14 cellular contexts compared by ENCODE assay signal in the genomic region with DNA sequence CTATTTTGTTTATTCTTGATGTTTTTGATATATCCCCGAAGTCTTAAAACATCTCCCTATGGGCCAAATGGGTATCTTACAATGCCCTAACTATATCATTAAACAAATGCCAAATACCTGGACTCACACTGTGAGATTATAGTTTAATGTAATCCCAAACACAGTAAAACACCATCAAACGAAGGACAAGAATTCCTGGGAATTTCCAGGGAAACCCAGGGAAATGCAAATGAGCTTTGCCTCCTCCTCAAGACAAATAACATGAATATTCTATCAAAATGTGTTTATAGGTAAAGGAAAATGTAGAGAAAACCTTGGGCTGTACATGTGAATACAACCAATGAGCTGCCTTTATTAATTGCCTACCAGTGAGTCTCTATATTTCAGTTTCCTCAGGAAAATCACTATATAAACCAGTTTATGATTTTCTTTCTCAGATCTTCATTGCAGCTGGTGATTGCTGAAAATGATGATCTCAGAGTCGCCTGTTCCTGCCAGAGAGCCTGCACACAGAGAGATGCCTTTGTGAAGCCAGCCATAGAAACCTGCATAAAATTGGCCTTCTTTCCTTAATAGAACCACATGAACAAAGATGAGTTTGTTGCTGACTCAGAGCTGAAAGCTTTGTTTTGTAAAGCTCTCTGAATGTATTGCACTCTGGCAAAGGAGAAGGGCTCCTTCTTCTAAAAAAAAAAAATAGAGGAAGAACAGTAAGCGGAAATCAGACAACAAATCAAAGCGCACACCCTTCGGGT.
DNase-seq lines count a peak whose midpoint lies in the region; ATAC-seq and TF ChIP-seq lines count a peak whose summit lies in the region.
"Had no signal": no experiment of that assay in that cellular context is flagged by ENCODE, and none has a peak within 500 bp of the region (broad histone marks: within the 10 kb centered on the region; RNA-seq: fewer than 3 reads in every experiment).

No MANE protein-coding gene starts in this region.

- 16 to 18% methylated on average over 6 of the region's 6 CpGs for WGBS in GM23248 (ENCODE audit: low coverage in 1 of 2, low lambda C conversion rate in 2 of 2, missing lambda C conversion rate in 2 of 2), 2 experiments

- no peaks in the 10 kb centered on the region for H3K4me1 ChIP-seq in GM23248 (ENCODE audit: insufficient read depth)
- no peaks in the 10 kb centered on the region for H3K4me1 ChIP-seq in adipocyte (ENCODE audit: control insufficient read depth, insufficient read depth, low read length)
- H3K4me1 ChIP-seq in neuron (ENCODE audit: insufficient read depth, low read length): peaks cover 59% of the 10 kb centered on the region
- H3K4me1 ChIP-seq: BLaER1 had no signal

- H3K9me3 Mint-ChIP-seq in progenitor cell of endocrine pancreas (ENCODE audit: low read depth): no peaks in the 10 kb centered on the region

- H3K9me2 ChIP-seq in GM23248 (ENCODE audit: insufficient read depth): no peaks in the 10 kb centered on the region

- no peak overlapping the region for H3K27ac ChIP-seq in GM23248
- H3K27ac ChIP-seq: BLaER1 had no signal

- H3K4me3 ChIP-seq in GM23248: no peak overlapping the region
- no peak overlapping the region for H3K4me3 ChIP-seq in adipocyte (ENCODE audit: low read length)
- no peak overlapping the region for H3K4me3 ChIP-seq in fibroblast of the aortic adventitia (ENCODE audit: low read depth, low read length)
- H3K4me3 ChIP-seq in neuron (ENCODE audit: low read length): peak overlapping the region; percentile 26
- H3K4me3 ChIP-seq: BLaER1 had no signal

- H3K27me3 ChIP-seq in GM23248 (replicated peaks; ENCODE audit: insufficient read depth) (no peaks in the 10 kb centered on the region), adipocyte (replicated peaks; ENCODE audit: control insufficient read depth, insufficient read depth, low read length) (no peaks in the 10 kb centered on the region), neuron (ENCODE audit: insufficient read depth, low read length) (no peaks in the 10 kb centered on the region)
- H3K27me3 ChIP-seq: BLaER1 had no signal

- no peak for ATAC-seq in GM21786 (IDR thresholded peaks at IDR 0.05; ENCODE audit: unreplicated experiment)
- ATAC-seq in GM18511 (IDR thresholded peaks at IDR 0.05; ENCODE audit: unreplicated experiment): no peak
- ATAC-seq: natural killer cell treated with Interleukin-12 subunit alpha and Interleukin-12 subunit beta and Interleukin-15 and Interleukin-18, amount 100 ng/mL, for 72 hours had no signal

- no peaks in the 10 kb centered on the region for H3K36me3 Mint-ChIP-seq in progenitor cell of endocrine pancreas (ENCODE audit: insufficient read depth)
- H3K36me3 Mint-ChIP-seq: natural killer cell treated with Interleukin-12 subunit alpha and Interleukin-12 subunit beta and Interleukin-15 and Interleukin-18, amount 100 ng/mL, for 72 hours had no signal

- H3K9ac ChIP-seq in GM23248 (no peak overlapping the region), adipocyte (ENCODE audit: low read length) (no peak overlapping the region)
- H3K9ac ChIP-seq: BLaER1 had no signal

- DNase-seq in GM23248 (peak; percentile 15), adipocyte (ENCODE audit: low read depth) (peak; percentile 3), fibroblast of the aortic adventitia (ENCODE audit: low read depth) (peak; percentile 14), progenitor cell of endocrine pancreas (ENCODE audit: low spot score, unreplicated experiment) (no peak), NCI-H1092 (lab: John Stamatoyannopoulos, UW) (no peak)
- DNase-seq: activated CD4-positive, alpha-beta T cell treated with anti-CD3 and anti-CD28 coated beads, Interleukin-2, amount 50 U/mL, for 4 hours; activated gamma-delta T cell treated with Interleukin-2 at 50 U/mL for 16 hours; HCEC 1CT; NK-92 treated with Interleukin-12 subunit alpha and Interleukin-12 subunit beta, amount 100 ng/mL, for 24 hours had no signal

- no peaks in the 10 kb centered on the region for H3K79me2 ChIP-seq in GM23248 (ENCODE audit: insufficient read depth)

- no peaks in the 10 kb centered on the region for H3K36me3 ChIP-seq in GM23248 (ENCODE audit: low read depth)
- no peaks in the 10 kb centered on the region for H3K36me3 ChIP-seq in adipocyte (ENCODE audit: control insufficient read depth, insufficient read depth, low read length, severe bottlenecking)
- no peaks in the 10 kb centered on the region for H3K36me3 ChIP-seq in neuron (ENCODE audit: insufficient read depth, low read length)
- H3K36me3 ChIP-seq: BLaER1 had no signal

- TF ChIP-seq CTCF in fibroblast of the aortic adventitia (IDR thresholded peaks at IDR 0.05; ENCODE audit: insufficient read depth, low read length): no peak
- TF ChIP-seq CTCF in progenitor cell of endocrine pancreas (IDR thresholded peaks at IDR 0.05; ENCODE audit: unreplicated experiment): no peak

- H3K4me2 ChIP-seq in GM23248 (ENCODE audit: unreplicated experiment): no peak overlapping the region
- H3K4me2 ChIP-seq: BLaER1 had no signal

- H3K4me3 Mint-ChIP-seq in progenitor cell of endocrine pancreas (ENCODE audit: low read depth): no peak overlapping the region
- H3K4me3 Mint-ChIP-seq: natural killer cell treated with Interleukin-12 subunit alpha and Interleukin-12 subunit beta and Interleukin-15 and Interleukin-18, amount 100 ng/mL, for 72 hours had no signal

- no peaks in the 10 kb centered on the region for H3K27me3 Mint-ChIP-seq in progenitor cell of endocrine pancreas
- H3K27me3 Mint-ChIP-seq: natural killer cell treated with Interleukin-12 subunit alpha and Interleukin-12 subunit beta and Interleukin-15 and Interleukin-18, amount 100 ng/mL, for 72 hours had no signal

- H3K9me3 ChIP-seq in GM23248 (ENCODE audit: low read depth): no peaks in the 10 kb centered on the region
- no peaks in the 10 kb centered on the region for H3K9me3 ChIP-seq in adipocyte (ENCODE audit: control insufficient read depth, low read length)
- H3K9me3 ChIP-seq in neuron (ENCODE audit: low read length): no peaks in the 10 kb centered on the region
- H3K9me3 ChIP-seq: BLaER1 had no signal

- no peak overlapping the region for H3K27ac Mint-ChIP-seq in progenitor cell of endocrine pancreas
- H3K27ac Mint-ChIP-seq: natural killer cell treated with Interleukin-12 subunit alpha and Interleukin-12 subunit beta and Interleukin-15 and Interleukin-18, amount 100 ng/mL, for 72 hours had no signal

- no peaks in the 10 kb centered on the region for H3F3A ChIP-seq in GM23248 (ENCODE audit: insufficient read depth)

- peaks cover 4% of the 10 kb centered on the region for H3K4me1 Mint-ChIP-seq in progenitor cell of endocrine pancreas (ENCODE audit: low read depth)

- in situ Hi-C loops in GM23248 (cut with MboI): no loop called here

- H2AFZ ChIP-seq in GM23248 (no peak overlapping the region), neuron (ENCODE audit: low read depth, low read length) (peak overlapping the region; percentile 31)

- no peaks in the 10 kb centered on the region for H4K20me1 ChIP-seq in GM23248 (ENCODE audit: insufficient read depth)
- H4K20me1 ChIP-seq: BLaER1 had no signal

Comparison
In these comparisons a context has a peak if more than half of its experiments do, and no peak if none do; other contexts are left out.
1. DNase-seq: peak in GM23248 (single experiment), adipocyte (single experiment) and fibroblast of the aortic adventitia (single experiment); none in progenitor cell of endocrine pancreas (single experiment) and NCI-H1092 (single experiment).